ENCODE assay signal across 18 cellular contexts in the genomic region with DNA sequence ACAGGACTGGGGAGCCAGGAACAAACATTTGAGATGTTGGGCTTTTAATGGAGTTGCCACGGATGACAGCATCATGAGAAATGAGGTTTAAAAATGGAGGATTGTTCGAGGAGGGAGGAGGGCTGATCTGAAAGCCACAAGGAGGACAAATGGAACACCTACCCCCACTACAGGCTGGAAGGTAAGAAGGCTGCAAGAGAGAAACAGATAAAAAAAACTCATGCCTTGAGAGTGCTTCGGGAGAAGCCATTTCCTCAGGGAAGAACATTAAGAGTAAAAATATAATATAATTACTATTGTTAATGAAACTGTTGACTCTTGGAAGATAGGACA.
"Had no signal": no experiment of that assay in that cellular context is flagged by ENCODE, and none has a peak within 500 bp of the region (broad histone marks: within the 10 kb centered on the region; RNA-seq: fewer than 3 reads in every experiment).

No MANE protein-coding gene starts in this region.

- H3K27me3 ChIP-seq: tibial artery had no signal

- DNase-seq: activated CD4-positive, alpha-beta T cell treated with anti-CD3 and anti-CD28 coated beads, Interleukin-2, amount 10 ng/mL, durations not matched to agents 7 days and 5 days; activated CD4-positive, CD25-positive, alpha-beta regulatory T cell; activated CD8-positive, alpha-beta T cell treated with anti-CD3 and anti-CD28 coated beads, Interleukin-2, amount 10 ng/mL, durations not matched to agents 7 days and 5 days; activated naive CD4-positive, alpha-beta T cell treated with anti-CD3 and anti-CD28 coated beads, Interleukin-2, amount 10 ng/mL, durations not matched to agents 7 days and 5 days; activated naive CD8-positive, alpha-beta T cell treated with anti-CD3 and anti-CD28 coated beads, Interleukin-2, amount 50 U/mL, for 24 hours; activated T-cell treated with anti-CD3 and anti-CD28 coated beads, Interleukin-2, amount 50 U/mL, for 4 hours; anterior cingulate cortex; dermis blood vessel endothelial cell; effector memory CD8-positive, alpha-beta T cell; hypothalamus; mesenchymal stem cell; naive thymus-derived CD8-positive, alpha-beta T cell; stimulated activated CD4-positive, alpha-beta T cell treated with anti-CD3 and anti-CD28 coated beads, Interleukin-12 subunit alpha, Interleukin-12 subunit beta, amount 100 ng/mL, for 4 hours; stimulated activated CD4-positive, alpha-beta T cell treated with anti-CD3 and anti-CD28 coated beads, Interleukin-2, amount 100 ng/mL, for 24 hours; stimulated activated naive CD8-positive, alpha-beta T cell treated with anti-CD3 and anti-CD28 coated beads, Interleukin-15, Interleukin-2, amounts not matched to agents 100 U/mL and 50 U/mL, for 24 hours; substantia nigra; T1000; tibial artery had no signal

- H3K9me3 ChIP-seq: tibial artery had no signal

- ATAC-seq: activated CD8-positive, alpha-beta T cell treated with anti-CD3 and anti-CD28 coated beads, Interleukin-2, amount 10 ng/mL, durations not matched to agents 7 days and 5 days; activated naive CD8-positive, alpha-beta T cell treated with anti-CD3 and anti-CD28 coated beads, Interleukin-2, amount 50 U/mL, for 24 hours; activated T-cell treated with anti-CD3 and anti-CD28 coated beads, Interleukin-2, amount 50 U/mL, for 4 hours; effector memory CD8-positive, alpha-beta T cell; naive thymus-derived CD8-positive, alpha-beta T cell; stimulated activated naive CD8-positive, alpha-beta T cell treated with anti-CD3 and anti-CD28 coated beads, Interleukin-15, Interleukin-2, amounts not matched to agents 100 U/mL and 50 U/mL, for 24 hours had no signal

- H3K4me3 ChIP-seq: tibial artery had no signal

- H3K36me3 ChIP-seq: tibial artery had no signal

- H3K27ac ChIP-seq: tibial artery had no signal
